ENCODE assay signal across 12 cellular contexts in the genomic region with DNA sequence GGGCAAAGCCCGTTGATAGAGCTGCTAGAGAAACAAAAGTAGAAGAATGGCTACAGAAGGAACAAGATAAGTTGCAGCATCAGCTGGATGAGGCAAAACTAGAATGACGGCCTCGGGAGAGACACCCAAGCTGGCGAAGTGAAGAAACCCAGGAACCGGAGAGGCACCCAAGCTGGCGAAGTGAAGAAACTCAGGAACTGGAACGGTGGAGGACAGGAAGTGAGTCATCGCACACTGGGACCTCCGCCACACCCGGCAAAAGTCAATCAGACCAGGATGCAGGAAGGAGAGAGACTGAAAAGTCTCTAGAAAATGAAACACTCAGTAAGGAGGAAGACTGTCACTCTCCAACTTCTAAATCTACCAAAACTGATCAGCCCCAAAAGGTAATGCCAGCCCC.
A peak's percentile ranks its signal among the peaks of the same experiment; 100 is the strongest.
DNase-seq lines count a peak whose midpoint lies in the region; ATAC-seq and TF ChIP-seq lines count a peak whose summit lies in the region.
"Had no signal": no experiment of that assay in that cellular context is flagged by ENCODE, and none has a peak within 500 bp of the region (broad histone marks: within the 10 kb centered on the region; RNA-seq: fewer than 3 reads in every experiment).

No MANE protein-coding gene starts in this region.

- TF ChIP-seq CTCF in RWPE1 (conservative IDR thresholded peaks at IDR 0.05; ENCODE audit: low read depth) = no peak
- TF ChIP-seq CTCF in fibroblast of mammary gland (conservative IDR thresholded peaks at IDR 0.05; ENCODE audit: control insufficient read depth, insufficient read depth, low read depth, low read length) = no peak

- POLR2A ChIA-PET in RWPE1 (lab: Yijun Ruan, JAX; ENCODE audit: low non-redundant PET) = no interaction called here

- no peaks in the 10 kb centered on the region for H4K20me1 ChIP-seq in BLaER1 treated with 17β-estradiol and CSF1 and Interleukin-3, amounts not matched to agents 10 nM and 100 nM

- no peaks in the 10 kb centered on the region for H3K36me3 ChIP-seq in BLaER1 treated with 17β-estradiol and CSF1 and Interleukin-3, amounts not matched to agents 10 nM and 100 nM

- H3K4me1 ChIP-seq in BLaER1 treated with 17β-estradiol and CSF1 and Interleukin-3, amounts not matched to agents 10 nM and 100 nM = peaks cover 0 to 27% (median 8%) of the 10 kb centered on the region in 10 experiments; a peak in 7 of 20 replicates

- H3K27ac ChIP-seq in BLaER1 treated with 17β-estradiol and CSF1 and Interleukin-3, amounts not matched to agents 10 nM and 100 nM = peak overlapping the region in 4 of 11 experiments; percentile 1 to 76 (median 65); a peak in 8 of 22 replicates
- H3K27ac ChIP-seq in RWPE1 = peak overlapping the region; percentile 78
- H3K27ac ChIP-seq: SK-N-MC had no signal

- CTCF ChIA-PET in RWPE1 (lab: Yijun Ruan, JAX) = no interaction called here

- H3K4me3 ChIP-seq in BLaER1 treated with 17β-estradiol and CSF1 and Interleukin-3, amounts not matched to agents 10 nM and 100 nM = peak overlapping the region in 2 of 10 experiments; percentile 16 to 24; a peak in 3 of 20 replicates
- H3K4me3 ChIP-seq in fibroblast of mammary gland (ENCODE audit: control insufficient read depth, low read depth, low read length) = no peak overlapping the region
- H3K4me3 ChIP-seq: SK-N-MC had no signal

- peak; percentile 24 for DNase-seq in M059J (ENCODE audit: low read depth)
- peak; percentile 42 for DNase-seq in RWPE1 (ENCODE audit: low spot score)
- peak; percentile 46 for DNase-seq in fibroblast of mammary gland (ENCODE audit: low read depth)
- DNase-seq in iPS-NIHi7 (ENCODE audit: extremely low spot score) = no peak
- no peak for DNase-seq in AG08395 (ENCODE audit: low spot score)
- DNase-seq in NCI-H1092 (lab: John Stamatoyannopoulos, UW) = no peak
- DNase-seq: activated CD8-positive, alpha-beta T cell treated with anti-CD3 and anti-CD28 coated beads for 36 hours; NCI-H1048; NCI-H2171 had no signal

- no peak for ATAC-seq in HG02884 (IDR thresholded peaks at IDR 0.05; ENCODE audit: unreplicated experiment)
- ATAC-seq: activated CD8-positive, alpha-beta T cell treated with anti-CD3 and anti-CD28 coated beads for 36 hours had no signal

- H3K9me3 ChIP-seq in BLaER1 treated with 17β-estradiol and CSF1 and Interleukin-3, amounts not matched to agents 10 nM and 100 nM (replicated peaks in 1 of 11) = peaks cover 10 to 25% (median 16%) of the 10 kb centered on the region in 11 experiments; a peak in 20 of 22 replicates

- H3K4me2 ChIP-seq in BLaER1 treated with 17β-estradiol and CSF1 and Interleukin-3, amounts not matched to agents 10 nM and 100 nM = peak overlapping the region in 6 of 11 experiments; percentile 9 to 69 (median 48); a peak in 12 of 22 replicates

- peak overlapping the region in 2 of 11 experiments; percentile 19 to 53; a peak in 2 of 22 replicates for H3K9ac ChIP-seq in BLaER1 treated with 17β-estradiol and CSF1 and Interleukin-3, amounts not matched to agents 10 nM and 100 nM

- H3K27me3 ChIP-seq in BLaER1 treated with 17β-estradiol and CSF1 and Interleukin-3, amounts not matched to agents 10 nM and 100 nM = no peaks in the 10 kb centered on the region

Comparison
In these comparisons a context has a peak if more than half of its experiments do, and no peak if none do; other contexts are left out.
1. DNase-seq: peak in M059J (single experiment), RWPE1 (single experiment) and fibroblast of mammary gland (single experiment); none in iPS-NIHi7 (single experiment), AG08395 (single experiment) and NCI-H1092 (single experiment).